9 cellular contexts compared by ENCODE assay signal in the genomic region with DNA sequence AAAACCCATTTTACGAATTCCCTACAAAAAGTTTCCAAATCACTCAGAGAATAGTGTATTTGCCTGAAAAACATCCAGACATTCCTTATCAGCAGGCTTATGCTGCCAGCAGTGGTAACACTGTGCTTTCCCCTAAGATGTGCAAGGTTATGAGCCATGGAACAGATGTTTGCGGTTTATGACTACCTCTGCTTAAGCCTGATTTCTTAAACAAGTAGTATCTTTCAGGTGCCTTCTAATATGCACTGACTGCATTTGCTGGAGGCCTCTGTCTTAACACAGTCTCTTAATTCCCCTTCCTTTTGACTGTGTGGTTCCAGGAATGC. TPM values are rescaled to one million over a fixed set of nuclear protein-coding genes. Genes with fewer than 3 reads are reported as not detected.
A peak's percentile ranks its signal among the peaks of the same experiment; 100 is the strongest.
DNase-seq lines count a peak whose midpoint lies in the region; ATAC-seq and TF ChIP-seq lines count a peak whose summit lies in the region.
"Had no signal": no experiment of that assay in that cellular context is flagged by ENCODE, and none has a peak within 500 bp of the region (broad histone marks: within the 10 kb centered on the region; RNA-seq: fewer than 3 reads in every experiment).

No MANE protein-coding gene starts in this region.

- no peak overlapping the region for H3K4me3 Mint-ChIP-seq in activated CD8-positive, alpha-beta memory T cell treated with anti-CD3 and anti-CD28 coated beads, Interleukin-2, amount 10 ng/mL, durations not matched to agents 7 days and 5 days
- peak overlapping the region; percentile 55 to 80 for H3K4me3 Mint-ChIP-seq in effector memory CD8-positive, alpha-beta T cell
- no peak overlapping the region for H3K4me3 Mint-ChIP-seq in endodermal cell

- H3K36me3 ChIP-seq in stomach (no peaks in the 10 kb centered on the region), endodermal cell (ENCODE audit: control insufficient read depth, insufficient read depth, low read length) (no peaks in the 10 kb centered on the region)
- H3K36me3 ChIP-seq: BLaER1 had no signal

- H3K4me1 Mint-ChIP-seq in activated CD8-positive, alpha-beta memory T cell treated with anti-CD3 and anti-CD28 coated beads, Interleukin-2, amount 10 ng/mL, durations not matched to agents 7 days and 5 days: peaks cover 51% of the 10 kb centered on the region
- H3K4me1 Mint-ChIP-seq in effector memory CD8-positive, alpha-beta T cell (ENCODE audit: low read depth in 2 of 2): peaks cover 58 to 82% of the 10 kb centered on the region in 2 donors
- H3K4me1 Mint-ChIP-seq in endodermal cell: peaks cover 9% of the 10 kb centered on the region

- TF ChIP-seq POLR2A in stomach (IDR thresholded peaks at IDR 0.05): no peak

- intact Hi-C loops in stomach (cut with DNase I; ENCODE audit: low total_unique reads): no loop called here

- CTCF ChIA-PET in activated CD8-positive, alpha-beta memory T cell treated with anti-CD3 and anti-CD28 coated beads, Interleukin-2, amount 10 ng/mL, durations not matched to agents 7 days and 5 days (lab: Charles Lee): interaction anchor here (1.1 to 1.7 kb wide), 3 partner anchors 14 to 30 kb away, joined by 4 to 5 read pairs (median 4); no protein-coding TSS in a partner anchor

- no peaks in the 10 kb centered on the region for H3K9me3 ChIP-seq in stomach
- H3K9me3 ChIP-seq in endodermal cell (ENCODE audit: control insufficient read depth, low read length): no peaks in the 10 kb centered on the region
- H3K9me3 ChIP-seq: BLaER1 had no signal

- 61 to 87% (median 69%) methylated on average over 2 of the region's 2 CpGs for WGBS in stomach, 5 donors
- WGBS in endodermal cell (ENCODE audit: insufficient coverage in 1 of 2, insufficient read length in 1 of 2), 2 experiments: 92 to 94% methylated on average over 2 of the region's 2 CpGs

- no peak overlapping the region for H3K9ac ChIP-seq in endodermal cell (ENCODE audit: extremely low read depth, low read length, poor library complexity, severe bottlenecking)
- H3K9ac ChIP-seq: BLaER1 had no signal

- H3K27ac ChIP-seq in stomach: peak overlapping the region in 4 of 5 donors; percentile 23 to 61 (median 46)
- H3K27ac ChIP-seq in endodermal cell (ENCODE audit: low read depth, low read length): no peak overlapping the region
- H3K27ac ChIP-seq: BLaER1 had no signal

- TF ChIP-seq CTCF in stomach (IDR thresholded peaks at IDR 0.05): no peak
- TF ChIP-seq CTCF in endodermal cell (conservative IDR thresholded peaks at IDR 0.05): no peak

- no peak for TF ChIP-seq EP300 in stomach (IDR thresholded peaks at IDR 0.05)

- peaks cover 2% of the 10 kb centered on the region for H3K9me3 Mint-ChIP-seq in activated CD8-positive, alpha-beta memory T cell treated with anti-CD3 and anti-CD28 coated beads, Interleukin-2, amount 10 ng/mL, durations not matched to agents 7 days and 5 days (ENCODE audit: low read depth)
- H3K9me3 Mint-ChIP-seq in effector memory CD8-positive, alpha-beta T cell: peaks cover 0 to 1% of the 10 kb centered on the region in 2 donors
- no peaks in the 10 kb centered on the region for H3K9me3 Mint-ChIP-seq in endodermal cell

- H3K4me3 ChIP-seq in stomach (no peak overlapping the region), endodermal cell (ENCODE audit: low read length) (no peak overlapping the region)
- H3K4me3 ChIP-seq: BLaER1 had no signal

- H3K27me3 ChIP-seq in stomach: no peaks in the 10 kb centered on the region
- no peaks in the 10 kb centered on the region for H3K27me3 ChIP-seq in endodermal cell (ENCODE audit: control insufficient read depth, insufficient read depth, low read length, poor library complexity, severe bottlenecking)
- H3K27me3 ChIP-seq: BLaER1 had no signal

- ATAC-seq in activated CD8-positive, alpha-beta memory T cell treated with anti-CD3 and anti-CD28 coated beads, Interleukin-2, amount 10 ng/mL, durations not matched to agents 7 days and 5 days: no peak
- peak; percentile 28 for ATAC-seq in effector memory CD8-positive, alpha-beta T cell (replicated peaks)

- H3K27ac Mint-ChIP-seq in activated CD8-positive, alpha-beta memory T cell treated with anti-CD3 and anti-CD28 coated beads, Interleukin-2, amount 10 ng/mL, durations not matched to agents 7 days and 5 days: peak overlapping the region; percentile 63
- H3K27ac Mint-ChIP-seq in effector memory CD8-positive, alpha-beta T cell: peak overlapping the region; percentile 87 to 98
- no peak overlapping the region for H3K27ac Mint-ChIP-seq in endodermal cell

- H3K36me3 Mint-ChIP-seq in activated CD8-positive, alpha-beta memory T cell treated with anti-CD3 and anti-CD28 coated beads, Interleukin-2, amount 10 ng/mL, durations not matched to agents 7 days and 5 days: peaks cover 9% of the 10 kb centered on the region
- H3K36me3 Mint-ChIP-seq in effector memory CD8-positive, alpha-beta T cell (ENCODE audit: insufficient read depth): peaks cover 10% of the 10 kb centered on the region
- H3K36me3 Mint-ChIP-seq in endodermal cell (ENCODE audit: low read depth): no peaks in the 10 kb centered on the region

- H3K4me1 ChIP-seq in stomach (peaks cover 12 to 44% (median 22%) of the 10 kb centered on the region in 4 donors), endodermal cell (ENCODE audit: control insufficient read depth, insufficient read depth, low read length) (no peaks in the 10 kb centered on the region)

- no peak for DNase-seq in activated CD8-positive, alpha-beta memory T cell treated with anti-CD3 and anti-CD28 coated beads, Interleukin-2, amount 10 ng/mL, durations not matched to agents 7 days and 5 days
- DNase-seq in activated CD8-positive, alpha-beta memory T cell treated with anti-CD3 and anti-CD28 coated beads for 24 hours: no peak
- DNase-seq in HT1080 (ENCODE audit: low read depth) (peak; percentile 90), stomach (no peak), endodermal cell (no peak), GF-D8 (lab: John Stamatoyannopoulos, UW) (no peak), NCI-H1048 (lab: John Stamatoyannopoulos, UW) (no peak)
- no peak for DNase-seq in effector memory CD8-positive, alpha-beta T cell

- no peaks in the 10 kb centered on the region for H3K27me3 Mint-ChIP-seq in activated CD8-positive, alpha-beta memory T cell treated with anti-CD3 and anti-CD28 coated beads, Interleukin-2, amount 10 ng/mL, durations not matched to agents 7 days and 5 days
- no peaks in the 10 kb centered on the region for H3K27me3 Mint-ChIP-seq in effector memory CD8-positive, alpha-beta T cell
- peaks cover 5% of the 10 kb centered on the region for H3K27me3 Mint-ChIP-seq in endodermal cell (ENCODE audit: insufficient read depth)

RNA-seq across cellular contexts. Expression of gene CDC42EP3, which starts 54.8 kb away (rescaled TPM):
- 10 to 100 TPM; 27.6 to 32.5 TPM for total RNA-seq in activated CD8-positive, alpha-beta memory T cell treated with anti-CD3 and anti-CD28 coated beads, Interleukin-2, amount 10 ng/mL, durations not matched to agents 7 days and 5 days
- 93.8 and 101 TPM in 2 replicates for total RNA-seq in HT1080 (2014; rRNA removed; shearing (Covaris generic))
- polyA plus RNA-seq in HT1080 (2015; cell fraction: cytosol; rRNA removed): 146 and 155 TPM in 2 replicates
- polyA plus RNA-seq in HT1080 (2015; cell fraction: nucleus; rRNA removed): 96.6 and 109 TPM in 2 replicates
- total RNA-seq in stomach (10 to 100 TPM; 16.2 to 89.7 (median 26.3) TPM), endodermal cell (10 to 100 TPM; 26.4 to 30.2 TPM)
- 1 to 10 TPM; 6.7 to 8.9 (median 6.7) TPM for polyA plus RNA-seq in stomach
- polyA plus RNA-seq in endodermal cell (2013, experiment 1 of 2): 23.5 TPM
- polyA plus RNA-seq in endodermal cell (2013, experiment 2 of 2): 26.2 TPM

Comparison
In these comparisons a context has a peak if more than half of its experiments do, and no peak if none do; other contexts are left out.
1. H3K4me3 Mint-ChIP-seq: peak in effector memory CD8-positive, alpha-beta T cell (2 of 2); none in activated CD8-positive, alpha-beta memory T cell treated with anti-CD3 and anti-CD28 coated beads, Interleukin-2, amount 10 ng/mL, durations not matched to agents 7 days and 5 days (single experiment) and endodermal cell (single experiment).